ENCODE assay signal across 8 cellular contexts in the genomic region with DNA sequence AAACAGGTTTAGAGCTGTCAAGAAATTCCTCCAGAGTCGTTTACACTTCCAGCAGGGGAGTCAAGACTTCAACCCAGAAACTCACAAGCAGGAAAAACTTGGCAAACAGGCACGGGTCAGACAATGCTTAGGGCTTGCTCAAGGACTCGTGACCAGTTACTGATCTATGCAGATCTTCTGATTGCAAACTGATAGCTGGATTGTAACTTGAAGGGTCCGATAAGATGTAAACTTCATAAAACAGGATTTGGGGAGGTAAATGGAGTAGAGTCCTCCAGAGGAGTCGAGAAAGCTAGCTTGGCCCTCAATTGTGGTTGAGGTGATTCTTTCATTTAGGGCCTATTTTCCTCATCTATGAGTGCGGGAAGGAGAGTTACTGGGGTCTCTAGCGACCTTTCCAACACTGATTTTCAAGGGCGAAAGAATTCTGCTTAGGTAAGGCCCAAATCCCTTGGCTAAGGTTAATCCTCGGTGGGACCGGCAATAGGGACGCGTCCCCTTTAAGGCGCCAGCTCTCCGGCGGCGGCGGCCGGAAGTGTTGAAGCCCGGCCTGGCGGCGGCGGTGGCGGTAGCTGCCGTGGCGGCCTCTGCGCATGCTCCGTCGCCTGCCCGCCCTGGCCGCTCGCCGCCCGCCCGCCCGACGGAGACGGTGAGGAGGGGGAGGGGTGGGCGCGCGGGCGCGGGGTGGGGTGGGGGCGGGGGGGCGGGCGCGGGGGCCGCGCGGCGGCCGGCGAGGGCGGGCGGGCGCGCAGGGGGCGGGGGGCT. TPM values are rescaled to one million over a fixed set of nuclear protein-coding genes. Genes with fewer than 3 reads are reported as not detected.
DNase-seq lines count a peak whose midpoint lies in the region; ATAC-seq, FAIRE-seq and TF ChIP-seq lines count a peak whose summit lies in the region.

A gene with protein sequence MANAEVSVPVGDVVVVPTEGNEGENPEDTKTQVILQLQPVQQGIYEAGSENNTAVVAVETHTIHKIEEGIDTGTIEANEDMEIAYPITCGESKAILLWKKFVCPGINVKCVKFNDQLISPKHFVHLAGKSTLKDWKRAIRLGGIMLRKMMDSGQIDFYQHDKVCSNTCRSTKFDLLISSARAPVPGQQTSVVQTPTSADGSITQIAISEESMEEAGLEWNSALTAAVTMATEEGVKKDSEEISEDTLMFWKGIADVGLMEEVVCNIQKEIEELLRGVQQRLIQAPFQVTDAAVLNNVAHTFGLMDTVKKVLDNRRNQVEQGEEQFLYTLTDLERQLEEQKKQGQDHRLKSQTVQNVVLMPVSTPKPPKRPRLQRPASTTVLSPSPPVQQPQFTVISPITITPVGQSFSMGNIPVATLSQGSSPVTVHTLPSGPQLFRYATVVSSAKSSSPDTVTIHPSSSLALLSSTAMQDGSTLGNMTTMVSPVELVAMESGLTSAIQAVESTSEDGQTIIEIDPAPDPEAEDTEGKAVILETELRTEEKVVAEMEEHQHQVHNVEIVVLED (plus strand): TSS at position 594 of the 765 bp plus-strand sequence. CDS start 14,829 bp downstream, outside the sequence.

- WGBS in mammary epithelial cell (ENCODE audit: low coverage, missing lambda C conversion rate), result 4% methylated on average over 11 of the region's 57 CpGs
- 1 to 2% (median 1%) methylated on average over 14 to 43 of the region's 57 CpGs for WGBS in small intestine, 3 donors

- H3K4me3 ChIP-seq in A673 (ENCODE audit: low read depth, low read length, poor library complexity, severe bottlenecking) (peak within 1 kb of the TSS; percentile 87), mammary epithelial cell (replicated peaks in 1 of 3; ENCODE audit: insufficient read depth in 1 of 3, low read depth in 2 of 3, low read length in 3 of 3) (peak within 1 kb of the TSS; percentile 70 to 92 (median 73)), small intestine (ENCODE audit: low read depth in 1 of 2, low read length in 2 of 2) (peak within 1 kb of the TSS; percentile 98 to 99)

- H3K27me3 Mint-ChIP-seq in activated B cell treated with CpG ODN at 0.5 μM for 24 hours, result no peaks in the 10 kb centered on the region

- H3K27me3 ChIP-seq in A673 (replicated peaks; ENCODE audit: insufficient read depth, low read depth, low read length, poor library complexity) (no peaks in the 10 kb centered on the region), mammary epithelial cell (ENCODE audit: insufficient read depth, low read length) (no peaks in the 10 kb centered on the region), small intestine (ENCODE audit: control insufficient read depth in 2 of 2, insufficient read depth in 2 of 2, low read length in 2 of 2) (no peaks in the 10 kb centered on the region)

- peak within 1 kb of the TSS; percentile 85 for H3K4me2 ChIP-seq in mammary epithelial cell (ENCODE audit: insufficient read depth, low read depth, low read length)

- POLR2A ChIA-PET in A673 (lab: Charles Lee; ENCODE audit: low non-redundant PET), result interaction anchor here (0.5 to 0.7 kb wide), 3 partner anchors 36 to 246 kb away, joined by 3 to 7 read pairs (median 3); no protein-coding TSS in a partner anchor
- POLR2A ChIA-PET in activated B cell treated with CpG ODN at 0.5 μM for 24 hours (lab: Charles Lee), result interaction anchor here (0.5 to 7.0 kb wide), 27 partner anchors 12 to 894 kb away, joined by 3 to 287 read pairs (median 6); a partner anchor contains a TSS

- peaks cover 17% of the 10 kb centered on the region for H3K4me1 Mint-ChIP-seq in activated B cell treated with CpG ODN at 0.5 μM for 24 hours

- H3K4me1 ChIP-seq in A673 (ENCODE audit: insufficient read depth, low read length, poor library complexity, severe bottlenecking), result peaks cover 9% of the 10 kb centered on the region
- peaks cover 6% of the 10 kb centered on the region for H3K4me1 ChIP-seq in mammary epithelial cell (ENCODE audit: insufficient read depth, low read length)
- no peaks in the 10 kb centered on the region for H3K4me1 ChIP-seq in small intestine (ENCODE audit: control insufficient read depth in 2 of 2, insufficient read depth in 1 of 2, low read depth in 1 of 2, low read length in 1 of 2)

- H3K79me2 ChIP-seq in mammary epithelial cell (ENCODE audit: insufficient read depth, low read length), result peaks cover 32% of the 10 kb centered on the region

- no peaks in the 10 kb centered on the region for H3K9me3 ChIP-seq in A673 (ENCODE audit: low read depth, low read length, poor library complexity, severe bottlenecking)
- no peaks in the 10 kb centered on the region for H3K9me3 ChIP-seq in mammary epithelial cell (replicated peaks; ENCODE audit: insufficient read depth, low read length)
- no peaks in the 10 kb centered on the region for H3K9me3 ChIP-seq in small intestine (ENCODE audit: control insufficient read depth, low read depth)

- DNase-seq in A673 (ENCODE audit: low spot score) (peak; percentile 93), NCI-H2196 treated with DMSO at 0.1 percent for 48 hours (lab: John Stamatoyannopoulos, UW; ENCODE audit: unreplicated experiment) (peak; percentile 89), activated B cell treated with CpG ODN at 0.5 μM for 24 hours (peak; percentile 73), mammary epithelial cell (peak; percentile 80), iPS-NIHi7 (ENCODE audit: extremely low spot score) (peak; percentile 97), small intestine (peak; percentile 88)

- CTCF ChIA-PET in A673 (lab: Charles Lee), result interaction anchor here (0.6 to 1.2 kb wide), 2 partner anchors 25 to 68 kb away, joined by 10 to 18 read pairs; a partner anchor contains a TSS
- CTCF ChIA-PET in activated B cell treated with CpG ODN at 0.5 μM for 24 hours (lab: Charles Lee), result interaction anchor here (1.2 to 2.4 kb wide), 3 partner anchors 26 to 68 kb away, joined by 3 to 14 read pairs (median 12); a partner anchor contains a TSS
- CTCF ChIA-PET in mammary epithelial cell (lab: Charles Lee; ENCODE audit: low non-redundant PET), result interaction anchor here (0.6 kb wide), 1 partner anchor 1841 kb away, joined by 3 read pairs; no protein-coding TSS in a partner anchor

- dilution Hi-C loops in mammary epithelial cell (cut with HindIII; ENCODE audit: low sequenced_read_pairs), result no loop called here

- TF ChIP-seq CTCF in A673 (conservative IDR thresholded peaks at IDR 0.05; ENCODE audit: low read depth, low read length), result no peak
- TF ChIP-seq CTCF in activated B cell treated with CpG ODN at 0.5 μM for 24 hours (IDR thresholded peaks at IDR 0.05), result no peak
- no peak for TF ChIP-seq CTCF in mammary epithelial cell (conservative IDR thresholded peaks at IDR 0.05 in 1 of 2, IDR thresholded peaks at IDR 0.05 in 1 of 2; ENCODE audit: extremely low read depth in 1 of 2, insufficient read depth in 1 of 2, low read depth in 1 of 2, low read length in 2 of 2)

- in situ Hi-C loops in mammary epithelial cell (cut with MboI; ENCODE audit: low sequenced_read_pairs in 2 of 2), result loop anchor here in 1 of 2 donors (25.0 kb wide), 1 partner anchor 219 kb away; no protein-coding TSS in a partner anchor

- intact Hi-C loops in A673 (cut with micrococcal nuclease; ENCODE audit: unreplicated experiment), result no loop called here
- intact Hi-C loops in activated B cell treated with CpG ODN at 0.5 μM for 24 hours (cut with micrococcal nuclease), result loop anchor here (1.0 to 5.0 kb wide), 3 partner anchors 20 to 421 kb away; a partner anchor contains a TSS
- intact Hi-C loops in mammary epithelial cell (cut with micrococcal nuclease), result loop anchor here (2.0 kb wide), 2 partner anchors 20 to 68 kb away; a partner anchor contains a TSS

- ATAC-seq in GM18861 (IDR thresholded peaks at IDR 0.05; ENCODE audit: unreplicated experiment) (peak; percentile 66), HG03097 (IDR thresholded peaks at IDR 0.05; ENCODE audit: low FRiP score, unreplicated experiment) (peak; percentile 79), activated B cell treated with CpG ODN at 0.5 μM for 24 hours (ENCODE audit: low read depth) (peak; percentile 65)

- H4K20me1 ChIP-seq in mammary epithelial cell (ENCODE audit: insufficient read depth, low read length), result no peaks in the 10 kb centered on the region

- H3K36me3 ChIP-seq in A673 (ENCODE audit: insufficient read depth, low read length, poor library complexity, severe bottlenecking) (no peaks in the 10 kb centered on the region), mammary epithelial cell (ENCODE audit: insufficient read depth, low read length) (no peaks in the 10 kb centered on the region), small intestine (ENCODE audit: control insufficient read depth in 2 of 2, insufficient read depth in 2 of 2, low read length in 2 of 2) (no peaks in the 10 kb centered on the region)

- peak within 1 kb of the TSS; percentile 92 for H3K4me3 Mint-ChIP-seq in activated B cell treated with CpG ODN at 0.5 μM for 24 hours

- no peaks in the 10 kb centered on the region for H3K9me3 Mint-ChIP-seq in activated B cell treated with CpG ODN at 0.5 μM for 24 hours

- peaks cover 8% of the 10 kb centered on the region for H3K36me3 Mint-ChIP-seq in activated B cell treated with CpG ODN at 0.5 μM for 24 hours (ENCODE audit: low read depth)

- H3K27ac ChIP-seq in A673 (ENCODE audit: low read depth, low read length, poor library complexity, severe bottlenecking) (peak within 1 kb of the TSS; percentile 96), mammary epithelial cell (ENCODE audit: insufficient read depth, low read depth, low read length) (peak within 1 kb of the TSS; percentile 81), small intestine (ENCODE audit: low read depth in 1 of 2, low read length in 1 of 2) (peak within 1 kb of the TSS; percentile 94 to 97)

- peak within 1 kb of the TSS; percentile 97 for H3K27ac Mint-ChIP-seq in activated B cell treated with CpG ODN at 0.5 μM for 24 hours

- BruUV-seq in A673 (replicated peaks; lab: Mats Ljungman, UMichigan) (TSS peak; percentile 80), mammary epithelial cell (replicated peaks; lab: Mats Ljungman, UMichigan) (TSS peak; percentile 17)

- FAIRE-seq in small intestine (lab: Jason Lieb, UNC), result no peak

- peak within 1 kb of the TSS; percentile 97 for H2AFZ ChIP-seq in mammary epithelial cell (ENCODE audit: low read depth, low read length)

- peak within 1 kb of the TSS; percentile 85 for H3K9ac ChIP-seq in mammary epithelial cell (ENCODE audit: insufficient read depth, low read length)

RNA-seq across cellular contexts. Expression of the gene that starts here (rescaled TPM):
- total RNA-seq in A673 (2021), result 20.9 and 23.0 TPM in 2 replicates
- total RNA-seq in activated B cell treated with CpG ODN at 0.5 μM for 24 hours, result 26.8 and 27.4 TPM in 2 replicates
- total RNA-seq in mammary epithelial cell, result 10 to 100 TPM; 10.1 to 11.0 TPM
- 8.2 TPM for polyA plus RNA-seq in mammary epithelial cell
- 13.9 TPM for polyA minus RNA-seq in mammary epithelial cell
- 1 to 10 TPM; 2.5 to 6.1 (median 5.9) TPM for polyA plus RNA-seq in small intestine

Comparison
In these comparisons a context has a peak if more than half of its experiments do, and no peak if none do; other contexts are left out.
1. Peak in every context shown above with its lines: DNase-seq, ATAC-seq, H3K4me3 ChIP-seq and H3K27ac ChIP-seq.